Comparison of ENCODE assay signal across 32 cellular contexts in the genomic region with DNA sequence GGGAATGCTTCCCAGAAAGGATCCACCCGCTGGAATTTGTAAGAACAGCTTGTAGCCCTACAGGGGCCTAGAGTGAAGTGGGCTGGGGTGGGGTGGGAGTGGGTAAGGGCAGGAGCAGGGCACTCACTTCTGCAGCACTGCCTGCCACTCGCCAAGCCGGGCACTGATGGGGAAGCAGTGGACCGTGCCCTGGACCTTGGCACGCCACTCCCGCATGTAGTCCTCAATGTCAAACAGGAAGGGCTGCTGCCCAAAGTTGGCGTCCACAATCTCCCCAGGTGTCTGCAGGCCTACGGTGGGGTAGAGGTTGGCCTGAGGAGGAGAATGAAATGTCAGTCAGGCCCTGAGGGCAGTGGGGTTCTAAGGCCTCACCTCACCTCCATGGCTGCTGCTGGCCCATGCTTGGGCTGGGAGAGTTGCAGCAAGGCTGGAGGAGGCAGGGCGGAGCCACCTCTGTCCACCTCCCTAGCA.
"Had no signal": no experiment of that assay in that cellular context is flagged by ENCODE, and none has a peak within 500 bp of the region (broad histone marks: within the 10 kb centered on the region; RNA-seq: fewer than 3 reads in every experiment).

No MANE protein-coding gene starts in this region.

- H3K9ac ChIP-seq: parathyroid adenoma had no signal

- H2AFZ ChIP-seq: parathyroid adenoma had no signal

- H3K4me1 Mint-ChIP-seq: activated CD4-positive, alpha-beta T cell treated with anti-CD3 and anti-CD28 coated beads, Interleukin-2, amount 10 ng/mL, durations not matched to agents 24 days and 14 days; activated naive CD8-positive, alpha-beta T cell treated with anti-CD3 and anti-CD28 coated beads for 36 hours; endodermal cell; nephron had no signal

- FAIRE-seq: TTC549, urothelium cell line had no signal

- H3K4me1 ChIP-seq: adrenal gland, body of pancreas, left lung, parathyroid adenoma, right atrium auricular region, spleen, testis had no signal

- H3K27me3 ChIP-seq: adrenal gland, body of pancreas, left lung, right atrium auricular region, spleen, testis had no signal

- H3K9me3 Mint-ChIP-seq: activated CD4-positive, alpha-beta memory T cell treated with anti-CD3 and anti-CD28 coated beads for 36 hours; activated CD4-positive, alpha-beta T cell treated with anti-CD3 and anti-CD28 coated beads, Interleukin-2, amount 10 ng/mL, durations not matched to agents 24 days and 14 days; activated naive CD4-positive, alpha-beta T cell treated with anti-CD3 and anti-CD28 coated beads for 36 hours; activated naive CD8-positive, alpha-beta T cell treated with anti-CD3 and anti-CD28 coated beads for 36 hours; activated T-helper 1 cell treated with anti-CD3 and anti-CD28 coated beads, Interleukin-12 subunit alpha, Interleukin-12 subunit beta, Interleukin-2, Interleukin-4 antibody, amounts not matched to agents 30 ng/mL and 10 ng/mL and 1 ng/mL, durations not matched to agents 14 hours and 24 hours and 36 hours; endodermal cell; nephron; T-helper 1 cell treated with Interleukin-12 subunit alpha and Interleukin-12 subunit beta and Interleukin-4 antibody, amounts not matched to agents 30 μg/mL and 1 μg/mL, for 36 hours had no signal

- H3K27me3 Mint-ChIP-seq: activated CD4-positive, alpha-beta memory T cell treated with anti-CD3 and anti-CD28 coated beads for 36 hours; activated CD4-positive, alpha-beta T cell treated with anti-CD3 and anti-CD28 coated beads, Interleukin-2, amount 10 ng/mL, durations not matched to agents 24 days and 14 days; activated naive CD8-positive, alpha-beta T cell treated with anti-CD3 and anti-CD28 coated beads for 36 hours had no signal

- H3K27ac Mint-ChIP-seq: activated CD4-positive, alpha-beta memory T cell treated with anti-CD3 and anti-CD28 coated beads for 36 hours; activated CD4-positive, alpha-beta T cell treated with anti-CD3 and anti-CD28 coated beads, Interleukin-2, amount 10 ng/mL, durations not matched to agents 24 days and 14 days; activated naive CD4-positive, alpha-beta T cell treated with anti-CD3 and anti-CD28 coated beads for 36 hours; activated naive CD8-positive, alpha-beta T cell treated with anti-CD3 and anti-CD28 coated beads for 36 hours; activated T-helper 1 cell treated with anti-CD3 and anti-CD28 coated beads, Interleukin-12 subunit alpha, Interleukin-12 subunit beta, Interleukin-2, Interleukin-4 antibody, amounts not matched to agents 30 ng/mL and 10 ng/mL and 1 ng/mL, durations not matched to agents 14 hours and 24 hours and 36 hours; endodermal cell; nephron; T-helper 1 cell treated with Interleukin-12 subunit alpha and Interleukin-12 subunit beta and Interleukin-4 antibody, amounts not matched to agents 30 μg/mL and 1 μg/mL, for 36 hours had no signal

- H3K9me3 ChIP-seq: adrenal gland, body of pancreas, left lung, mucosa of descending colon, right atrium auricular region, spleen, testis had no signal

- H3K4me3 ChIP-seq: adrenal gland, body of pancreas, left lung, lung, mucosa of descending colon, right atrium auricular region, spleen, testis had no signal

- DNase-seq: activated CD4-positive, alpha-beta memory T cell treated with anti-CD3 and anti-CD28 coated beads for 36 hours; activated CD4-positive, alpha-beta T cell treated with anti-CD3 and anti-CD28 coated beads, Interleukin-2, amount 10 ng/mL, durations not matched to agents 24 days and 14 days; activated CD8-positive, alpha-beta memory T cell treated with anti-CD3 and anti-CD28 coated beads, Interleukin-2, amount 50 U/mL, for 4 hours; activated effector memory CD4-positive, alpha-beta T cell treated with anti-CD3 and anti-CD28 coated beads, Interleukin-2, amount 50 U/mL, for 16 hours; activated naive CD4-positive, alpha-beta T cell treated with anti-CD3 and anti-CD28 coated beads for 36 hours; activated naive CD8-positive, alpha-beta T cell treated with anti-CD3 and anti-CD28 coated beads for 36 hours; activated T-cell treated with anti-CD3 and anti-CD28 coated beads, Interleukin-2, amount 50 U/mL, for 1 hour; adrenal gland; body of pancreas; endodermal cell; foreskin fibroblast; hypothalamus; kidney glomerular epithelial cell; mesendoderm; mucosa of descending colon; spleen; stimulated activated naive CD8-positive, alpha-beta T cell treated with anti-CD3 and anti-CD28 coated beads, Interleukin-15, Interleukin-2, amounts not matched to agents 100 U/mL and 50 U/mL, for 24 hours; SW 1271; T-helper 9 cell; testis; trophoblast cell had no signal

- H3K4me3 Mint-ChIP-seq: activated CD4-positive, alpha-beta memory T cell treated with anti-CD3 and anti-CD28 coated beads for 36 hours; activated CD4-positive, alpha-beta T cell treated with anti-CD3 and anti-CD28 coated beads, Interleukin-2, amount 10 ng/mL, durations not matched to agents 24 days and 14 days; activated naive CD4-positive, alpha-beta T cell treated with anti-CD3 and anti-CD28 coated beads for 36 hours; activated naive CD8-positive, alpha-beta T cell treated with anti-CD3 and anti-CD28 coated beads for 36 hours; activated T-helper 1 cell treated with anti-CD3 and anti-CD28 coated beads, Interleukin-12 subunit alpha, Interleukin-12 subunit beta, Interleukin-2, Interleukin-4 antibody, amounts not matched to agents 30 ng/mL and 10 ng/mL and 1 ng/mL, durations not matched to agents 14 hours and 24 hours and 36 hours; endodermal cell; nephron; T-helper 1 cell treated with Interleukin-12 subunit alpha and Interleukin-12 subunit beta and Interleukin-4 antibody, amounts not matched to agents 30 μg/mL and 1 μg/mL, for 36 hours had no signal

- ATAC-seq: body of pancreas; esophagus mucosa; left lung; mucosa of descending colon; stimulated activated naive CD8-positive, alpha-beta T cell treated with anti-CD3 and anti-CD28 coated beads, Interleukin-15, Interleukin-2, amounts not matched to agents 100 U/mL and 50 U/mL, for 24 hours had no signal

- H3K27ac ChIP-seq: adrenal gland, body of pancreas, left lung, parathyroid adenoma, right atrium auricular region, testis, VCaP had no signal
